In genomic region chr5:59086024-59086423, GRCh38 we compare ENCODE assay signal across 21 cellular contexts.
"Had no signal": no experiment of that assay in that cellular context is flagged by ENCODE, and none has a peak within 500 bp of the region (broad histone marks: within the 10 kb centered on the region; RNA-seq: fewer than 3 reads in every experiment).

No MANE protein-coding gene starts in this region.

- DNase-seq: activated CD4-positive, CD25-positive, alpha-beta regulatory T cell; activated CD8-positive, alpha-beta memory T cell treated with anti-CD3 and anti-CD28 coated beads, Interleukin-2, amount 50 U/mL, for 4 hours; activated CD8-positive, alpha-beta T cell treated with anti-CD3 and anti-CD28 coated beads for 36 hours; activated gamma-delta T cell treated with Interleukin-2 at 50 U/mL for 16 hours; activated naive CD4-positive, alpha-beta T cell treated with anti-CD3 and anti-CD28 coated beads, Interleukin-2, amount 10 ng/mL, durations not matched to agents 7 days and 5 days; activated naive CD8-positive, alpha-beta T cell treated with anti-CD3 and anti-CD28 coated beads for 36 hours; activated T-cell treated with anti-CD3 and anti-CD28 coated beads, Interleukin-2, amount 50 U/mL, for 72 hours; brain microvascular endothelial cell; Kasumi-1; NCI-H1105 treated with DMSO at 0.1 percent for 48 hours; NCI-H1436 treated with DMSO at 0.1 percent for 48 hours; NCI-H187; NCI-H2081; NCI-H510A treated with DMSO at 0.1 percent for 48 hours; NCI-H69; PC-3; SHP77 had no signal

- ATAC-seq: activated CD8-positive, alpha-beta T cell treated with anti-CD3 and anti-CD28 coated beads for 36 hours; PC-3 had no signal

- H3K9me3 Mint-ChIP-seq: activated CD8-positive, alpha-beta T cell treated with anti-CD3 and anti-CD28 coated beads for 36 hours; activated naive CD4-positive, alpha-beta T cell treated with anti-CD3 and anti-CD28 coated beads, Interleukin-2, amount 10 ng/mL, durations not matched to agents 7 days and 5 days; activated naive CD8-positive, alpha-beta T cell treated with anti-CD3 and anti-CD28 coated beads for 36 hours; activated T-cell treated with anti-CD3 and anti-CD28 coated beads, Interleukin-2, amount 50 U/mL, for 72 hours; activated T-helper 2 cell treated with anti-CD3 and anti-CD28 coated beads, Interferon-gamma antibody, Interleukin-2, Interleukin-4, amounts not matched to agents 10 μg/mL and 5 μg/mL and 100 μg/mL, durations not matched to agents 14 hours and 24 hours and 36 hours had no signal

- FAIRE-seq: RCC 7860 had no signal

- H3K4me3 ChIP-seq: cardiac muscle cell had no signal

- H3K36me3 Mint-ChIP-seq: activated naive CD4-positive, alpha-beta T cell treated with anti-CD3 and anti-CD28 coated beads, Interleukin-2, amount 10 ng/mL, durations not matched to agents 7 days and 5 days; activated naive CD8-positive, alpha-beta T cell treated with anti-CD3 and anti-CD28 coated beads for 36 hours had no signal

- H3K4me3 Mint-ChIP-seq: activated CD8-positive, alpha-beta T cell treated with anti-CD3 and anti-CD28 coated beads for 36 hours; activated naive CD4-positive, alpha-beta T cell treated with anti-CD3 and anti-CD28 coated beads, Interleukin-2, amount 10 ng/mL, durations not matched to agents 7 days and 5 days; activated naive CD8-positive, alpha-beta T cell treated with anti-CD3 and anti-CD28 coated beads for 36 hours; activated T-cell treated with anti-CD3 and anti-CD28 coated beads, Interleukin-2, amount 50 U/mL, for 72 hours had no signal

- H3K27me3 ChIP-seq: brain microvascular endothelial cell, cardiac muscle cell had no signal

- H3K27ac Mint-ChIP-seq: activated CD8-positive, alpha-beta T cell treated with anti-CD3 and anti-CD28 coated beads for 36 hours; activated naive CD4-positive, alpha-beta T cell treated with anti-CD3 and anti-CD28 coated beads, Interleukin-2, amount 10 ng/mL, durations not matched to agents 7 days and 5 days; activated naive CD8-positive, alpha-beta T cell treated with anti-CD3 and anti-CD28 coated beads for 36 hours; activated T-helper 2 cell treated with anti-CD3 and anti-CD28 coated beads, Interferon-gamma antibody, Interleukin-2, Interleukin-4, amounts not matched to agents 10 μg/mL and 5 μg/mL and 100 μg/mL, durations not matched to agents 14 hours and 24 hours and 36 hours had no signal

- H3K36me3 ChIP-seq: brain microvascular endothelial cell, cardiac muscle cell had no signal

- H3K27ac ChIP-seq: brain microvascular endothelial cell, cardiac muscle cell, VCaP had no signal

- H3K4me1 Mint-ChIP-seq: activated naive CD4-positive, alpha-beta T cell treated with anti-CD3 and anti-CD28 coated beads, Interleukin-2, amount 10 ng/mL, durations not matched to agents 7 days and 5 days; activated naive CD8-positive, alpha-beta T cell treated with anti-CD3 and anti-CD28 coated beads for 36 hours had no signal
